In the genomic region with DNA sequence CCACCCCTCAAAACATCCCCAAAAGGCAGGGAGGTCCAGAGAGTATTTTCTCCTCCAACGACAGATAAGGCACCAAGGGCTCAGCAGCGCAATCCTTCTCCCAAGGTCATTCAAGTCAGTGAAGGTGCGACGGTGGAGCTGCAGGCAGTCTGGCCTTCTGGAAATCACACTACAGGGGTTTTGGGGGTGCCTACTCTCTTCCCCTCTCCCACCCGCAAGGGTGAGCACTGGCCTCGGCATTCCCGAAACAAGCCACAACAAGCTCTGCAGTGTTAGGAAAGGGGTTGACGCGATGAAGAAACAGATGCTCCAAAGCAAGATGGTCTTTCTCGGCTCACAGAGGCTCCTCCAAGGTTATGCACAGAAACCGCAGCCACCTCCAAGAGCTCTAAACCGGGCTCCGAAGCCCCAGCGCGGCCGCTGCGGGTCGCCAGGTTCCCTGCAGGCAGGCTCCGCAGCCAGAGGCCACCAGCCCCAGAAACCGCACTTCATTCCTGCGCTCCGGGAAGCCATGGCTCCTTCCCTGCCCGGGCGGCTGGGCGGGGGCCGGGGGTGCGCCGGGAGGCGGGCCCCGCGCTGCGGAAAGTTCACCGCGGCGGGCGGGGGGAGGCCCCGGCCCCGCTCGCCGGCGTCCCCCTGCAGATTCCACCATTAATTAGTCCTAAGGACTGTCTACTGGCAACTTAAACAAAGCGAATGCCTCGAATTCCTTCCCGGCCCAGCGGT, we compare ENCODE assay signal across 8 cellular contexts. TPM values are rescaled to one million over a fixed set of nuclear protein-coding genes. Genes with fewer than 3 reads are reported as not detected.
DNase-seq lines count a peak whose midpoint lies in the region; ATAC-seq and TF ChIP-seq lines count a peak whose summit lies in the region.

No MANE protein-coding gene starts in this region.

- POLR2A ChIA-PET in CD8-positive, alpha-beta memory T cell (lab: Charles Lee): interaction anchor here (0.6 to 1.1 kb wide), 5 partner anchors 9 to 69 kb away, joined by 3 to 4 read pairs (median 4); no protein-coding TSS in a partner anchor

- peaks cover 39 to 42% (median 40%) of the 10 kb centered on the region in 3 donors for H3K4me1 Mint-ChIP-seq in CD8-positive, alpha-beta memory T cell

- H3K27me3 Mint-ChIP-seq in CD8-positive, alpha-beta memory T cell: no peaks in the 10 kb centered on the region

- H3K9me3 Mint-ChIP-seq in CD8-positive, alpha-beta memory T cell: no peaks in the 10 kb centered on the region

- peak overlapping the region; percentile 56 for H3K4me3 ChIP-seq in CD8-positive, alpha-beta memory T cell (ENCODE audit: low read length)
- H3K4me3 ChIP-seq in brain microvascular endothelial cell (ENCODE audit: low read depth, low read length) (peak overlapping the region; percentile 86), iPS-18a (ENCODE audit: low read length) (peak overlapping the region; percentile 89), gastrocnemius medialis (peak overlapping the region; percentile 53 to 93 (median 76))

- intact Hi-C loops in gastrocnemius medialis (cut with DNase I; ENCODE audit: low total_unique reads): no loop called here

- no peak for TF ChIP-seq POLR2A in gastrocnemius medialis (IDR thresholded peaks at IDR 0.05)

- peak overlapping the region; percentile 10 to 81 (median 63) for H3K27ac Mint-ChIP-seq in CD8-positive, alpha-beta memory T cell

- peaks cover 17% of the 10 kb centered on the region for H3K4me1 ChIP-seq in CD8-positive, alpha-beta memory T cell (ENCODE audit: insufficient read depth, low read length)
- H3K4me1 ChIP-seq in iPS-18a (ENCODE audit: control insufficient read depth, low read depth, low read length) (peaks cover 6% of the 10 kb centered on the region), gastrocnemius medialis (peaks cover 8 to 12% of the 10 kb centered on the region in 2 donors)

- H3K9me3 ChIP-seq in CD8-positive, alpha-beta memory T cell (ENCODE audit: low read length): no peaks in the 10 kb centered on the region
- no peaks in the 10 kb centered on the region for H3K9me3 ChIP-seq in iPS-18a (ENCODE audit: control insufficient read depth, low read depth, low read length)
- no peaks in the 10 kb centered on the region for H3K9me3 ChIP-seq in gastrocnemius medialis

- DNase-seq in CD8-positive, alpha-beta memory T cell: peak; percentile 33 to 59 (median 38)
- peak; percentile 21 for DNase-seq in T-helper 22 cell (ENCODE audit: low read depth)
- peak; percentile 51 for DNase-seq in brain microvascular endothelial cell
- DNase-seq in gastrocnemius medialis: no peak
- no peak for DNase-seq in amniotic stem cell (lab: John Stamatoyannopoulos, UW)

- H3K27ac ChIP-seq in CD8-positive, alpha-beta memory T cell (ENCODE audit: low read depth, low read length): peak overlapping the region; percentile 59
- H3K27ac ChIP-seq in brain microvascular endothelial cell (peak overlapping the region; percentile 90), iPS-18a (ENCODE audit: low read length) (no peak overlapping the region), gastrocnemius medialis (peak overlapping the region; percentile 62 to 88 (median 77))

- H3K27me3 ChIP-seq in CD8-positive, alpha-beta memory T cell (ENCODE audit: insufficient read depth, low read length, poor library complexity, severe bottlenecking): no peaks in the 10 kb centered on the region
- H3K27me3 ChIP-seq in brain microvascular endothelial cell (replicated peaks) (no peaks in the 10 kb centered on the region), iPS-18a (ENCODE audit: control insufficient read depth, insufficient read depth, low read length) (no peaks in the 10 kb centered on the region), gastrocnemius medialis (no peaks in the 10 kb centered on the region)

- peak overlapping the region; percentile 84 to 98 (median 93) for H3K4me3 Mint-ChIP-seq in CD8-positive, alpha-beta memory T cell

- peak; percentile 16 for ATAC-seq in HG02759 (IDR thresholded peaks at IDR 0.05; ENCODE audit: unreplicated experiment)
- peak; percentile 37 for ATAC-seq in gastrocnemius medialis
- no peak for ATAC-seq in GM21528 (IDR thresholded peaks at IDR 0.05; ENCODE audit: low FRiP score, unreplicated experiment)

- H3K36me3 ChIP-seq in CD8-positive, alpha-beta memory T cell (ENCODE audit: insufficient read depth, low read length): no peaks in the 10 kb centered on the region
- no peaks in the 10 kb centered on the region for H3K36me3 ChIP-seq in brain microvascular endothelial cell (replicated peaks)
- H3K36me3 ChIP-seq in iPS-18a (ENCODE audit: control insufficient read depth, low read depth, low read length): no peaks in the 10 kb centered on the region
- no peaks in the 10 kb centered on the region for H3K36me3 ChIP-seq in gastrocnemius medialis

- TF ChIP-seq CTCF in brain microvascular endothelial cell (IDR thresholded peaks at IDR 0.05; ENCODE audit: low read depth, low read length, missing control alignments) (no peak), gastrocnemius medialis (IDR thresholded peaks at IDR 0.05 in 4 of 5, conservative IDR thresholded peaks at IDR 0.05 in 1 of 5) (no peak)

- H3K9ac ChIP-seq in iPS-18a (ENCODE audit: low read length): peak overlapping the region; percentile 62

- CTCF ChIA-PET in CD8-positive, alpha-beta memory T cell (lab: Charles Lee): interaction anchor here (1.1 to 12.3 kb wide), 3 partner anchors 17 to 68 kb away, joined by 5 to 65 read pairs (median 5); no protein-coding TSS in a partner anchor

- in situ Hi-C loops in brain microvascular endothelial cell (cut with HindIII; ENCODE audit: low pct_ligation_motif_present, low sequenced_read_pairs) (no loop called here), gastrocnemius medialis (cut with MboI; ENCODE audit: low sequenced_read_pairs in 4 of 4) (no loop called here)

- peaks cover 0 to 4% (median 0%) of the 10 kb centered on the region in 3 donors for H3K36me3 Mint-ChIP-seq in CD8-positive, alpha-beta memory T cell

RNA-seq across cellular contexts. Expression of gene LUZP1, which starts 1.1 kb away (rescaled TPM):
- total RNA-seq in CD8-positive, alpha-beta memory T cell: 10 to 100 TPM; 19.5 to 19.6 TPM
- polyA plus RNA-seq in CD8-positive, alpha-beta memory T cell: 32.8 TPM
- 1 to 10 TPM; 4.1 to 5.4 (median 4.9) TPM for total RNA-seq in gastrocnemius medialis

RNA-seq across cellular contexts. Expression of gene HTR1D, which starts 49.8 kb away (rescaled TPM):
- not detected for total RNA-seq in CD8-positive, alpha-beta memory T cell
- polyA plus RNA-seq in CD8-positive, alpha-beta memory T cell: not detected
- not detected for total RNA-seq in gastrocnemius medialis

Comparison
In these comparisons a context has a peak if more than half of its experiments do, and no peak if none do; other contexts are left out.
1. DNase-seq: peak in CD8-positive, alpha-beta memory T cell (5 of 5), T-helper 22 cell (single experiment) and brain microvascular endothelial cell (single experiment); none in gastrocnemius medialis (0 of 2) and amniotic stem cell (single experiment).
2. Peak in every context shown above with its lines, with median percentiles within 50 percentile points of each other: H3K4me3 ChIP-seq.